In the genomic region with DNA sequence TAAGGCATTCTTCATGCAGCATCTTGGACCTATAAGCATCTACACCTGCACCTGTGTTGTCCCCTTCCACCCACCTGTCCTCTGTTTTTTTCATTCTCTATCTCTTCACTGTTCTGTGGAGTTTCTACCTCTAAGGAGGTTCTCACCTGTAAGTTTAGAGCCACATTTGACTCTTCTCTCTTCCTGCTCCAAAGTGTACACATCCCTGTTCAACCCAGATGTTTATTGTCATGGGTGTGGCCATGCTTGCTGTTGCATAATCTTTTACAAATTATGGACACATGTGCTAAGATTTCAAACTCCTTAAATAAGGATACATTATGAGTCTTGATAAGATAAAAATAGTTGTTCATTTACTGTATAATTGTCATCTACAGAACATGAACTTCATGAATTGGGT, we compare ENCODE assay signal across 22 cellular contexts. TPM values are rescaled to one million over a fixed set of nuclear protein-coding genes. Genes with fewer than 3 reads are reported as not detected.
DNase-seq lines count a peak whose midpoint lies in the region; ATAC-seq, FAIRE-seq and TF ChIP-seq lines count a peak whose summit lies in the region.
"Had no signal": no experiment of that assay in that cellular context is flagged by ENCODE, and none has a peak within 500 bp of the region (broad histone marks: within the 10 kb centered on the region; RNA-seq: fewer than 3 reads in every experiment).

No MANE protein-coding gene starts in this region.

- no peak for TF ChIP-seq CTCF in MM.1S (IDR thresholded peaks at IDR 0.05; ENCODE audit: low read length)
- no peak for TF ChIP-seq CTCF in esophagus muscularis mucosa (IDR thresholded peaks at IDR 0.05)

- H3K36me3 ChIP-seq in MM.1S (replicated peaks; ENCODE audit: insufficient read depth, low read length) (peaks cover 9% of the 10 kb centered on the region; the same call in 1 of the 2 replicates), esophagus muscularis mucosa (no peaks in the 10 kb centered on the region)
- H3K36me3 ChIP-seq: BE2C had no signal

- peak; percentile 54 for FAIRE-seq in GM19239 (lab: Jason Lieb, UNC)
- FAIRE-seq: A204.1, G401.6, H54, HepG2 had no signal

- peaks cover 85% of the 10 kb centered on the region for H3K79me2 ChIP-seq in MM.1S (ENCODE audit: low read length)

- H4K20me1 ChIP-seq in MM.1S (ENCODE audit: insufficient read depth, low read length) = no peaks in the 10 kb centered on the region

- TF ChIP-seq EP300 in esophagus muscularis mucosa (IDR thresholded peaks at IDR 0.05) = no peak

- no peak overlapping the region for H3K4me3 ChIP-seq in MM.1S (ENCODE audit: low read length)
- no peak overlapping the region for H3K4me3 ChIP-seq in esophagus muscularis mucosa
- H3K4me3 ChIP-seq: GM23248 had no signal

- ATAC-seq in GM21447 (IDR thresholded peaks at IDR 0.05; ENCODE audit: unreplicated experiment) (no peak), HG03175 (IDR thresholded peaks at IDR 0.05; ENCODE audit: unreplicated experiment) (no peak)
- ATAC-seq in activated CD4-positive, CD25-positive, alpha-beta regulatory T cell treated with anti-CD3 and anti-CD28 coated beads, Interleukin-2, amount 50 U/mL, for 24 hours = no peak
- ATAC-seq: HepG2 had no signal

- intact Hi-C loops in esophagus muscularis mucosa (cut with DNase I) = no loop called here

- no peak overlapping the region for H3K4me2 ChIP-seq in MM.1S (ENCODE audit: low read depth, low read length)

- H3K9me3 ChIP-seq in MM.1S (replicated peaks; ENCODE audit: insufficient read depth, low read length) (no peaks in the 10 kb centered on the region), esophagus muscularis mucosa (no peaks in the 10 kb centered on the region)
- H3K9me3 ChIP-seq: BE2C had no signal

- H3F3A ChIP-seq in MM.1S (ENCODE audit: insufficient read depth, low read length) = peaks cover 40% of the 10 kb centered on the region

- H3K4me1 ChIP-seq in MM.1S (ENCODE audit: low read length) (peaks cover 60% of the 10 kb centered on the region), esophagus muscularis mucosa (peaks cover 0 to 22% (median 17%) of the 10 kb centered on the region in 4 donors)
- H3K4me1 ChIP-seq: BE2C had no signal

- H3K27ac ChIP-seq in MM.1S (ENCODE audit: low read length) = peak overlapping the region; percentile 36; the same call in 1 of the 2 replicates
- no peak overlapping the region for H3K27ac ChIP-seq in esophagus muscularis mucosa (replicated peaks in 1 of 4)
- H3K27ac ChIP-seq: GM23248 had no signal

- H3K27me3 ChIP-seq in MM.1S (replicated peaks; ENCODE audit: insufficient read depth, low read length) (no peaks in the 10 kb centered on the region), esophagus muscularis mucosa (no peaks in the 10 kb centered on the region)
- H3K27me3 ChIP-seq: BE2C had no signal

- no peaks in the 10 kb centered on the region for H3K9me2 ChIP-seq in MM.1S (replicated peaks; ENCODE audit: insufficient read depth, low read length)

- H2AFZ ChIP-seq in MM.1S (ENCODE audit: low read length) = no peak overlapping the region
- H2AFZ ChIP-seq: GM23248 had no signal

- DNase-seq in GM19239 (ENCODE audit: insufficient read length, low spot score) (no peak), MM.1S (no peak), esophagus muscularis mucosa (ENCODE audit: extremely low spot score) (peak; percentile 7)
- DNase-seq: ACHN; BE2C; C1 segment of cervical spinal cord; CD4-positive, CD25-positive, alpha-beta regulatory T cell; CD8-positive, alpha-beta memory T cell; COR-L47; DMS 273 treated with DMSO at 0.1 percent for 48 hours; DMS53; DND-41; GM23248; HCEC 1CT; KBM-7 had no signal

- H3K9ac ChIP-seq in MM.1S (ENCODE audit: low read length) = no peak overlapping the region
- H3K9ac ChIP-seq: GM23248 had no signal

- no peak for TF ChIP-seq POLR2A in esophagus muscularis mucosa (IDR thresholded peaks at IDR 0.05; ENCODE audit: low read depth)

RNA-seq across cellular contexts. Expression of a gene that starts 27.5 kb away (rescaled TPM):
- 1 to 10 TPM; 1.2 to 5.1 (median 4.0) TPM for total RNA-seq in esophagus muscularis mucosa
- total RNA-seq: CD4-positive, CD25-positive, alpha-beta regulatory T cell had no signal

RNA-seq across cellular contexts. Expression of a gene that starts 47.3 kb away (rescaled TPM):
- 10 to 100 TPM; 31.8 to 47.3 (median 36.3) TPM for total RNA-seq in esophagus muscularis mucosa
